Comparison of ENCODE assay signal across 14 cellular contexts in the genomic region with DNA sequence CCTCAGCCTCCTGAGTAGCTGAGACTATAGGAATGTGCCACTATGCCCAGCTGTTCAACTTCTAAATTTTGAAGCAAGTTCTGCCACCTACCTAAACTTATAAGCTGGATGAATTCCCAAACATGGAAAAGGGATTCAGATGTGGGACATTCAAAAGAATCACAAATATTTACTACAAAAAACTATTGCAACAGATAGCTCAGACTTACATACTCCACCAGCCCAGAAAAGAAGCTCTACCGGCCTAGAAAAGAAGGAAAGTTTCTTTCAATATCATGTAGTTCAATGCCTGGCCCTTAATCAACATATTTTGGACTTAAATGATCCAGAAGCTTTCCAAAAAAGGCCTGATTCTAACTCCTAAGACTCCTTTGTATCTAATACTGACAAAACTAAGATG. TPM values are rescaled to one million over a fixed set of nuclear protein-coding genes. Genes with fewer than 3 reads are reported as not detected.
DNase-seq lines count a peak whose midpoint lies in the region; ATAC-seq and TF ChIP-seq lines count a peak whose summit lies in the region.
"Had no signal": no experiment of that assay in that cellular context is flagged by ENCODE, and none has a peak within 500 bp of the region (broad histone marks: within the 10 kb centered on the region; RNA-seq: fewer than 3 reads in every experiment).

No MANE protein-coding gene starts in this region.

- no peak overlapping the region for H2AK5ac ChIP-seq in IMR-90 (ENCODE audit: low read depth, low read length)

- TF ChIP-seq RAD21 in IMR-90 (IDR thresholded peaks at IDR 0.05; ENCODE audit: low read length): no peak

- H2BK15ac ChIP-seq in IMR-90 (ENCODE audit: low read depth, low read length): no peak overlapping the region

- no peak overlapping the region for H2AFZ ChIP-seq in IMR-90 (replicated peaks; ENCODE audit: low read length, poor library complexity)

- H3K56ac ChIP-seq in IMR-90 (ENCODE audit: extremely low read depth, insufficient read depth, low read length): no peak overlapping the region

- H3K27me3 Mint-ChIP-seq in mesothelial cell of epicardium (ENCODE audit: low read depth) (peaks cover 11% of the 10 kb centered on the region), chondrocyte (ENCODE audit: low read depth) (no peaks in the 10 kb centered on the region)
- H3K27me3 Mint-ChIP-seq: IgD-negative memory B cell had no signal

- no peak overlapping the region for H2BK20ac ChIP-seq in IMR-90 (ENCODE audit: low read depth, low read length)

- no peak overlapping the region for H4K5ac ChIP-seq in IMR-90 (ENCODE audit: low read depth, low read length)

- H3K4me3 ChIP-seq in AG10803 (ENCODE audit: low read length): no peak overlapping the region
- H3K4me3 ChIP-seq in IMR-90 (ENCODE audit: insufficient read depth, low read depth, low read length): no peak overlapping the region
- H3K4me3 ChIP-seq in breast epithelium: no peak overlapping the region
- H3K4me3 ChIP-seq: HAP-1 had no signal

- TF ChIP-seq POLR2A in IMR-90 (IDR thresholded peaks at IDR 0.05; ENCODE audit: low read depth, low read length) (no peak), breast epithelium (IDR thresholded peaks at IDR 0.05) (no peak)

- no peak overlapping the region for H4K8ac ChIP-seq in IMR-90 (ENCODE audit: low read depth in 2 of 2, low read length in 2 of 2)

- no peak overlapping the region for H3K23ac ChIP-seq in IMR-90 (ENCODE audit: low read depth, low read length)

- no peak overlapping the region for H3K9ac ChIP-seq in IMR-90 (ENCODE audit: low read depth, low read length)

- H3K36me3 Mint-ChIP-seq in mesothelial cell of epicardium (no peaks in the 10 kb centered on the region), chondrocyte (ENCODE audit: low read depth) (no peaks in the 10 kb centered on the region)
- H3K36me3 Mint-ChIP-seq: IgD-negative memory B cell had no signal

- WGBS in IMR-90 (ENCODE audit: extremely low coverage in 2 of 2, insufficient read length in 1 of 2), 2 experiments: 100% methylated on average over 1 of the region's 1 CpG; no CpG with 5 or more reads in 1 of the 2 experiments

- H3K4me3 Mint-ChIP-seq in mesothelial cell of epicardium (no peak overlapping the region), chondrocyte (ENCODE audit: unreplicated experiment) (no peak overlapping the region)
- H3K4me3 Mint-ChIP-seq: IgD-negative memory B cell had no signal

- no peaks in the 10 kb centered on the region; the same call in 1 of the 2 replicates for H3K4me1 ChIP-seq in IMR-90 (ENCODE audit: control insufficient read depth, insufficient read depth, low read length)
- no peaks in the 10 kb centered on the region for H3K4me1 ChIP-seq in breast epithelium
- H3K4me1 ChIP-seq: HAP-1 had no signal

- DNase-seq in AG10803 (ENCODE audit: low read depth): peak; percentile 56
- no peak for DNase-seq in IMR-90
- no peak for DNase-seq in breast epithelium (ENCODE audit: low spot score in 2 of 2)
- no peak for DNase-seq in mesothelial cell of epicardium (ENCODE audit: low spot score in 2 of 2, unreplicated experiment in 2 of 2)
- no peak for DNase-seq in SHP77 (lab: John Stamatoyannopoulos, UW)
- no peak for DNase-seq in chondrocyte (ENCODE audit: low spot score)
- DNase-seq in head of caudate nucleus: no peak
- DNase-seq: NCI-H187, NCI-H446, NCI-H69 had no signal

- H3K27me3 ChIP-seq in IMR-90 (ENCODE audit: control insufficient read depth, insufficient read depth, low read length): no peaks in the 10 kb centered on the region; the same call in 1 of the 2 replicates
- no peaks in the 10 kb centered on the region for H3K27me3 ChIP-seq in breast epithelium

- H3K4me2 ChIP-seq in IMR-90 (ENCODE audit: low read depth, low read length): no peak overlapping the region

- no TSS peak for BruUV-seq in IMR-90 (replicated peaks; lab: Mats Ljungman, UMichigan)

- H3K27ac ChIP-seq in IMR-90 (ENCODE audit: insufficient read depth, low read length): no peak overlapping the region
- H3K27ac ChIP-seq in breast epithelium: peak overlapping the region; percentile 46 to 55
- H3K27ac ChIP-seq: C4-2B had no signal

- H3K4me1 Mint-ChIP-seq in mesothelial cell of epicardium (peaks cover 19% of the 10 kb centered on the region), chondrocyte (ENCODE audit: low read depth) (peaks cover 22% of the 10 kb centered on the region)
- H3K4me1 Mint-ChIP-seq: IgD-negative memory B cell had no signal

- no peak for TF ChIP-seq CTCF in AG10803 (conservative IDR thresholded peaks at IDR 0.05; ENCODE audit: low read length)
- TF ChIP-seq CTCF in IMR-90 (conservative IDR thresholded peaks at IDR 0.05; ENCODE audit: low read depth, low read length): no peak
- TF ChIP-seq CTCF in breast epithelium (IDR thresholded peaks at IDR 0.05): no peak
- TF ChIP-seq CTCF in mesothelial cell of epicardium (IDR thresholded peaks at IDR 0.05; ENCODE audit: unreplicated experiment): no peak
- TF ChIP-seq CTCF in chondrocyte (IDR thresholded peaks at IDR 0.05): no peak

- peak; percentile 32 for ATAC-seq in IMR-90 (ENCODE audit: low read depth)
- no peak for ATAC-seq in GM21447 (IDR thresholded peaks at IDR 0.05; ENCODE audit: unreplicated experiment)

- CTCF ChIA-PET in IMR-90 (lab: Yijun Ruan, JAX): interaction anchor here (1.2 kb wide), 1 partner anchor 9 kb away, joined by 3 read pairs; no protein-coding TSS in a partner anchor

- H4K91ac ChIP-seq in IMR-90 (ENCODE audit: insufficient read depth, low read depth, low read length): no peak overlapping the region

- intact Hi-C loops in IMR-90 (cut with micrococcal nuclease): no loop called here
- intact Hi-C loops in breast epithelium (cut with DNase I; ENCODE audit: low total_unique reads): loop anchor here (5.0 kb wide), 1 partner anchor 828 kb away; no protein-coding TSS in a partner anchor
- intact Hi-C loops in head of caudate nucleus (cut with DNase I): no loop called here

- H3K9me3 ChIP-seq in IMR-90 (ENCODE audit: control insufficient read depth, insufficient read depth, low read length) (no peaks in the 10 kb centered on the region), breast epithelium (no peaks in the 10 kb centered on the region)
- H3K9me3 ChIP-seq: HAP-1 had no signal

- H3K9me3 Mint-ChIP-seq in mesothelial cell of epicardium (no peaks in the 10 kb centered on the region), chondrocyte (ENCODE audit: low read depth) (no peaks in the 10 kb centered on the region)

- H3K18ac ChIP-seq in IMR-90 (ENCODE audit: low read depth, low read length): no peak overlapping the region

- POLR2A ChIA-PET in IMR-90 (lab: Charles Lee; ENCODE audit: unreplicated experiment): no interaction called here

- in situ Hi-C loops in IMR-90 (cut with MboI; ENCODE audit: low sequenced_read_pairs): no loop called here

- H4K20me1 ChIP-seq in IMR-90 (ENCODE audit: insufficient read depth, low read length): no peaks in the 10 kb centered on the region

- H3K79me1 ChIP-seq in IMR-90 (ENCODE audit: low read depth in 1 of 2, low read length in 2 of 2): no peaks in the 10 kb centered on the region

- no peak overlapping the region for H3K14ac ChIP-seq in IMR-90 (replicated peaks; ENCODE audit: low read depth, low read length)

- dilution Hi-C loops in IMR-90 (cut with HindIII; ENCODE audit: low sequenced_read_pairs, unreplicated experiment): no loop called here

- no peaks in the 10 kb centered on the region for H3K9me1 ChIP-seq in IMR-90 (ENCODE audit: insufficient read depth, low read length)

- H3K4ac ChIP-seq in IMR-90 (ENCODE audit: low read depth, low read length): no peak overlapping the region

- H3K36me3 ChIP-seq in IMR-90 (ENCODE audit: control insufficient read depth, insufficient read depth, low read length) (no peaks in the 10 kb centered on the region), breast epithelium (no peaks in the 10 kb centered on the region)
- H3K36me3 ChIP-seq: HAP-1 had no signal

- peak overlapping the region; percentile 32 for H3K27ac Mint-ChIP-seq in mesothelial cell of epicardium
- no peak overlapping the region for H3K27ac Mint-ChIP-seq in chondrocyte (ENCODE audit: unreplicated experiment)
- H3K27ac Mint-ChIP-seq: IgD-negative memory B cell had no signal

- no peak overlapping the region for H2BK120ac ChIP-seq in IMR-90 (ENCODE audit: low read depth, low read length)

- no peak overlapping the region for H2BK5ac ChIP-seq in IMR-90 (ENCODE audit: low read depth, low read length, poor library complexity, severe bottlenecking)

- no peak overlapping the region for H2AK9ac ChIP-seq in IMR-90 (replicated peaks; ENCODE audit: low read depth, low read length, poor library complexity)

TF ChIP-seq in IMR-90, 13 proteins besides CTCF, POLR2A, EP300 and RAD21 (continues in another document):
- TF ChIP-seq SMC3 (IDR thresholded peaks at IDR 0.05; ENCODE audit: low read depth, low read length) (no peak), MAZ (IDR thresholded peaks at IDR 0.05; ENCODE audit: borderline replicate concordance, low read depth, low read length) (no peak), CEBPB (IDR thresholded peaks at IDR 0.05; ENCODE audit: low read depth, low read length) (no peak), NFE2L2 (IDR thresholded peaks at IDR 0.05; ENCODE audit: low read depth, low read length) (no peak), FOS (IDR thresholded peaks at IDR 0.05; ENCODE audit: low read depth, low read length) (no peak), ELK1 (IDR thresholded peaks at IDR 0.05; ENCODE audit: borderline replicate concordance, low read depth, low read length) (no peak), USF2 (IDR thresholded peaks at IDR 0.05; ENCODE audit: low read depth, low read length) (no peak)

RNA-seq across cellular contexts. Expression of gene SH3RF2, which starts 23.8 kb away (rescaled TPM):
- 1.1 and 1.3 TPM in 2 replicates for total RNA-seq in IMR-90 (2012; rRNA removed)
- 1.3 and 1.7 TPM in 2 replicates for polyA plus RNA-seq in IMR-90 (2012; rRNA removed)
- 0.49 and 0.74 TPM in 2 replicates for polyA plus RNA-seq in IMR-90 (2012; cell fraction: cytosol; rRNA removed)
- polyA plus RNA-seq in IMR-90 (2012; cell fraction: nucleus; rRNA removed; ENCODE audit: low replicate concordance): 4.1 and 4.6 TPM in 2 replicates
- 1 to 10 TPM; 6.6 to 9.5 (median 9.4) TPM for total RNA-seq in breast epithelium
- total RNA-seq in mesothelial cell of epicardium: 2.2 to 3.2 TPM (median 2.5 TPM) in 3 replicates
- 0.33 to 0.42 TPM (median 0.39 TPM) in 3 replicates for total RNA-seq in chondrocyte
- polyA plus RNA-seq: IgD-negative memory B cell had no signal
